ENCODE assay signal across 13 cellular contexts in the genomic region with DNA sequence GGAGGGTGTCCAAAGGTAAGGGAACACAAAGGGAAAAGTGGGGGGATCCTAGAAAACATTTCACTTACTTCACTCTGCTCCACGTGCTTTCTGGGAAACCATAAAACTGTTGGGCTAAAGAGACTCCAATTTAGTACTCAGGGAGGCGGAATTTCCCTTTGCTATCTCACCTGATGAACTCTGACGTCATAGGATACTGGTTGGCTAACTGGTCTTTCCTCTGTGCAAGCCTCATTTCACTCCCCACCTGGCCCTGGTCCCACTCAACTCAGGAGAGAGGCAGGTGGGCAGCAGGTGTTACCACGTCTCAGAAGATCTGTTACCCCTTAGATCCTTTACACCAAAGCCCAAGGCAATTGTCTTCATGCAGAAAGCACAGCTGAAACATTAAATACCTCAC. TPM values are rescaled to one million over a fixed set of nuclear protein-coding genes. Genes with fewer than 3 reads are reported as not detected.
DNase-seq lines count a peak whose midpoint lies in the region; ATAC-seq, FAIRE-seq and TF ChIP-seq lines count a peak whose summit lies in the region.
"Had no signal": no experiment of that assay in that cellular context is flagged by ENCODE, and none has a peak within 500 bp of the region (broad histone marks: within the 10 kb centered on the region; RNA-seq: fewer than 3 reads in every experiment).

No MANE protein-coding gene starts in this region.

- peaks cover 8% of the 10 kb centered on the region; the same call in 1 of the 2 replicates for H3K4me1 ChIP-seq in HepG2 (ENCODE audit: insufficient read depth, low read length)
- no peaks in the 10 kb centered on the region for H3K4me1 ChIP-seq in right lobe of liver
- H3K4me1 ChIP-seq in neuronal stem cell (ENCODE audit: control insufficient read depth in 2 of 2, insufficient read depth in 1 of 2, low read depth in 1 of 2, low read length in 2 of 2) = no peaks in the 10 kb centered on the region
- H3K4me1 ChIP-seq in upper lobe of right lung = no peaks in the 10 kb centered on the region

- no peaks in the 10 kb centered on the region for H4K20me1 ChIP-seq in HepG2 (ENCODE audit: insufficient read depth, low read length)

- no peak overlapping the region for H4K8ac ChIP-seq in neuronal stem cell (ENCODE audit: low read depth, low read length)

- no peak overlapping the region for H2BK12ac ChIP-seq in neuronal stem cell (ENCODE audit: low read length)

- no peak overlapping the region for H2BK5ac ChIP-seq in neuronal stem cell (ENCODE audit: low read length)

- H2AFZ ChIP-seq in HepG2 (ENCODE audit: low read length) = no peak overlapping the region
- H2AFZ ChIP-seq in neuronal stem cell (ENCODE audit: low read length) = no peak overlapping the region

- peaks cover 12% of the 10 kb centered on the region for H3K4me1 Mint-ChIP-seq in stimulated activated effector memory CD8-positive, alpha-beta T cell treated with anti-CD3 and anti-CD28 coated beads, Interleukin-12 subunit alpha, Interleukin-12 subunit beta, amount 100 ng/mL, for 72 hours

- H3K4me3 Mint-ChIP-seq in stimulated activated effector memory CD8-positive, alpha-beta T cell treated with anti-CD3 and anti-CD28 coated beads, Interleukin-12 subunit alpha, Interleukin-12 subunit beta, amount 100 ng/mL, for 72 hours = peak overlapping the region; percentile 9
- H3K4me3 Mint-ChIP-seq: H9, T-cell had no signal

- in situ Hi-C loops in HepG2 (cut with HindIII; ENCODE audit: extremely low pct_ligation_motif_present, low pct_unique_long_range_greater_than_20kb) = loop anchor here (25.0 kb wide), 1 partner anchor 689 kb away; no protein-coding TSS in a partner anchor

- no peak overlapping the region for H2BK15ac ChIP-seq in neuronal stem cell (ENCODE audit: low read length)

- TF ChIP-seq CTCF in HepG2 (CRISPR knock-in tag; IDR thresholded peaks at IDR 0.05) (no peak), right lobe of liver (IDR thresholded peaks at IDR 0.05) (no peak), upper lobe of right lung (IDR thresholded peaks at IDR 0.05) (no peak)

- H3K36me3 Mint-ChIP-seq in stimulated activated effector memory CD8-positive, alpha-beta T cell treated with anti-CD3 and anti-CD28 coated beads, Interleukin-12 subunit alpha, Interleukin-12 subunit beta, amount 100 ng/mL, for 72 hours = no peaks in the 10 kb centered on the region
- H3K36me3 Mint-ChIP-seq: T-cell had no signal

- BruUV-seq in HepG2 (replicated peaks; lab: Mats Ljungman, UMichigan) = no TSS peak

- intact Hi-C loops in HepG2 (cut with micrococcal nuclease; ENCODE audit: unreplicated experiment) = no loop called here
- intact Hi-C loops in right lobe of liver (cut with DNase I) = no loop called here
- intact Hi-C loops in upper lobe of right lung (cut with DNase I) = no loop called here

- H3K36me3 ChIP-seq in HepG2 (replicated peaks in 1 of 2; ENCODE audit: control insufficient read depth in 1 of 2, insufficient read depth in 2 of 2, low read length in 2 of 2) = no peaks in the 10 kb centered on the region
- no peaks in the 10 kb centered on the region for H3K36me3 ChIP-seq in right lobe of liver
- H3K36me3 ChIP-seq in neuronal stem cell (replicated peaks in 1 of 2; ENCODE audit: control insufficient read depth in 2 of 2, insufficient read depth in 2 of 2, low read length in 2 of 2) = no peaks in the 10 kb centered on the region
- H3K36me3 ChIP-seq in upper lobe of right lung = no peaks in the 10 kb centered on the region

- no peak overlapping the region for H3K4ac ChIP-seq in neuronal stem cell (ENCODE audit: low read length)

- no peak overlapping the region for H4K91ac ChIP-seq in neuronal stem cell (ENCODE audit: low read depth, low read length, poor library complexity)

- H3K9me3 ChIP-seq in HepG2 (ENCODE audit: low read length) = no peaks in the 10 kb centered on the region
- no peaks in the 10 kb centered on the region for H3K9me3 ChIP-seq in right lobe of liver
- H3K9me3 ChIP-seq in neuronal stem cell (replicated peaks in 1 of 2; ENCODE audit: control insufficient read depth in 2 of 2, insufficient read depth in 1 of 2, low read depth in 1 of 2, low read length in 2 of 2) = no peaks in the 10 kb centered on the region
- no peaks in the 10 kb centered on the region for H3K9me3 ChIP-seq in upper lobe of right lung

- no peak for TF ChIP-seq RAD21 in HepG2 (CRISPR knock-in tag; IDR thresholded peaks at IDR 0.05)

- H3K9ac ChIP-seq in HepG2 (ENCODE audit: insufficient read depth, low read depth, low read length) (no peak overlapping the region), neuronal stem cell (ENCODE audit: low read depth, low read length, poor library complexity) (no peak overlapping the region)

- no peak for DNase-seq in HepG2 (ENCODE audit: low spot score)
- no peak for DNase-seq in right lobe of liver
- peak; percentile 65 for DNase-seq in NCI-H2196 (lab: John Stamatoyannopoulos, UW; ENCODE audit: unreplicated experiment)
- DNase-seq in stimulated activated effector memory CD8-positive, alpha-beta T cell treated with anti-CD3 and anti-CD28 coated beads, Interleukin-12 subunit alpha, Interleukin-12 subunit beta, amount 100 ng/mL, for 72 hours (ENCODE audit: low spot score in 2 of 2) = no peak
- no peak for DNase-seq in neuronal stem cell (ENCODE audit: low spot score)
- DNase-seq in GM12892 (ENCODE audit: insufficient read length) = no peak
- DNase-seq in upper lobe of right lung = no peak
- DNase-seq: activated CD8-positive, alpha-beta memory T cell treated with anti-CD3 and anti-CD28 coated beads, Interleukin-2, amount 50 U/mL, for 48 hours; H9; T-cell had no signal

- H3K4me3 ChIP-seq in HepG2 (replicated peaks in 1 of 3; ENCODE audit: insufficient read depth in 1 of 3, low read depth in 2 of 3, low read length in 3 of 3) (no peak overlapping the region), right lobe of liver (no peak overlapping the region), neuronal stem cell (ENCODE audit: low read length in 2 of 2) (no peak overlapping the region), upper lobe of right lung (no peak overlapping the region)

- no peak overlapping the region for H3K18ac ChIP-seq in neuronal stem cell (ENCODE audit: low read length)

- H3K79me1 ChIP-seq in neuronal stem cell (ENCODE audit: low read depth, low read length) = no peaks in the 10 kb centered on the region

- CTCF ChIA-PET in HepG2 (lab: Yijun Ruan, JAX; ENCODE audit: low intra/inter-chr PET ratio, low total read pairs) = no interaction called here

- H3K4me2 ChIP-seq in HepG2 (ENCODE audit: low read depth, low read length) = no peak overlapping the region
- H3K4me2 ChIP-seq in neuronal stem cell (ENCODE audit: insufficient read depth, low read length, poor library complexity, severe bottlenecking) = no peak overlapping the region

- no peak for ATAC-seq in HepG2
- no peak for ATAC-seq in right lobe of liver
- peak; percentile 30 for ATAC-seq in HG02852 (IDR thresholded peaks at IDR 0.05; ENCODE audit: unreplicated experiment)
- no peak for ATAC-seq in stimulated activated effector memory CD8-positive, alpha-beta T cell treated with anti-CD3 and anti-CD28 coated beads, Interleukin-12 subunit alpha, Interleukin-12 subunit beta, amount 100 ng/mL, for 72 hours
- no peak for ATAC-seq in upper lobe of right lung
- ATAC-seq: T-cell had no signal

- POLR2A ChIA-PET in HepG2 (lab: Yijun Ruan, JAX) = no interaction called here

- no peaks in the 10 kb centered on the region for H3K79me2 ChIP-seq in HepG2 (ENCODE audit: insufficient read depth, low read length)

- FAIRE-seq in HepG2 (lab: Jason Lieb, UNC) (no peak), GM12892 (lab: Jason Lieb, UNC) (no peak)
- FAIRE-seq: HTR-8/SVneo had no signal

- H3K27me3 ChIP-seq in HepG2 (ENCODE audit: control insufficient read depth in 1 of 2, insufficient read depth in 2 of 2, low read length in 2 of 2) = no peaks in the 10 kb centered on the region; a peak in 1 of 5 replicates
- no peaks in the 10 kb centered on the region for H3K27me3 ChIP-seq in right lobe of liver
- no peaks in the 10 kb centered on the region for H3K27me3 ChIP-seq in neuronal stem cell (ENCODE audit: control insufficient read depth in 3 of 3, insufficient read depth in 3 of 3, low read depth in 1 of 3, low read length in 3 of 3)
- H3K27me3 ChIP-seq in upper lobe of right lung = no peaks in the 10 kb centered on the region

- no peak overlapping the region for H3K14ac ChIP-seq in neuronal stem cell (ENCODE audit: low read length)

- TF ChIP-seq POLR2A in HepG2 (IDR thresholded peaks at IDR 0.05; ENCODE audit: insufficient read depth in 1 of 2, low read depth in 2 of 2, low read length in 2 of 2) (no peak), right lobe of liver (IDR thresholded peaks at IDR 0.05) (no peak), GM12892 (IDR thresholded peaks at IDR 0.05; ENCODE audit: low read depth, low read length) (no peak)

- TF ChIP-seq EP300 in HepG2 (IDR thresholded peaks at IDR 0.05; ENCODE audit: low read depth in 2 of 2, low read length in 2 of 2) = no peak
- TF ChIP-seq EP300 in HepG2 (CRISPR knock-in tag; IDR thresholded peaks at IDR 0.05; ENCODE audit: borderline replicate concordance) = no peak

- H2BK120ac ChIP-seq in neuronal stem cell (ENCODE audit: low read depth, low read length) = no peak overlapping the region

- H3K27ac Mint-ChIP-seq in stimulated activated effector memory CD8-positive, alpha-beta T cell treated with anti-CD3 and anti-CD28 coated beads, Interleukin-12 subunit alpha, Interleukin-12 subunit beta, amount 100 ng/mL, for 72 hours = no peak overlapping the region
- H3K27ac Mint-ChIP-seq: T-cell had no signal

- 0% methylated on average over 4 of the region's 4 CpGs for WGBS in HepG2 (ENCODE audit: low lambda C conversion rate)
- 50% methylated on average over 4 of the region's 4 CpGs for WGBS in right lobe of liver (ENCODE audit: insufficient coverage, low coverage, low lambda C conversion rate, missing lambda C conversion rate)
- WGBS in neuronal stem cell (ENCODE audit: extremely low coverage in 2 of 2, insufficient read length in 2 of 2, insufficient replicate concordance in 1 of 2), 2 donors = no CpG with 5 or more reads among the region's 4 CpGs

- H3K23ac ChIP-seq in neuronal stem cell (ENCODE audit: low read depth, low read length, poor library complexity) = no peak overlapping the region

- H2AK5ac ChIP-seq in neuronal stem cell (ENCODE audit: low read depth, low read length) = no peak overlapping the region

- no peaks in the 10 kb centered on the region for H3K9me3 Mint-ChIP-seq in stimulated activated effector memory CD8-positive, alpha-beta T cell treated with anti-CD3 and anti-CD28 coated beads, Interleukin-12 subunit alpha, Interleukin-12 subunit beta, amount 100 ng/mL, for 72 hours
- H3K9me3 Mint-ChIP-seq: H9; stimulated activated naive CD8-positive, alpha-beta T cell treated with anti-CD3 and anti-CD28 coated beads, Interleukin-15, Interleukin-2, amounts not matched to agents 100 ng/mL and 50 ng/mL, for 24 hours; T-cell had no signal

- H3K27ac ChIP-seq in HepG2 (ENCODE audit: extremely low read length, insufficient read depth, low read length) = no peak overlapping the region
- H3K27ac ChIP-seq in right lobe of liver = no peak overlapping the region
- no peak overlapping the region for H3K27ac ChIP-seq in neuronal stem cell (replicated peaks; ENCODE audit: low read length)
- H3K27ac ChIP-seq in upper lobe of right lung = no peak overlapping the region

RNA-seq across cellular contexts. Expression of gene PMAIP1, which starts 51.8 kb away (rescaled TPM):
- 1.5 and 2.1 TPM in 2 replicates for total RNA-seq in HepG2 (2016; rRNA removed; fragmentation: Illumina TruSeq; extraction: Trizol)
- 0.71 TPM in 2 replicates for total RNA-seq in HepG2 (2016; cell fraction: cytosol; rRNA removed; fragmentation: Illumina TruSeq; extraction: Trizol; ENCODE audit: low read depth)
- 2.1 and 3.2 TPM in 2 replicates for total RNA-seq in HepG2 (2016; cell fraction: insoluble cytoplasmic fraction; rRNA removed; fragmentation: Illumina TruSeq; extraction: Trizol)
- total RNA-seq in HepG2 (2016; cell fraction: membrane; rRNA removed; fragmentation: Illumina TruSeq; extraction: Trizol) = 1.5 and 1.6 TPM in 2 replicates
- 1.8 TPM in 2 replicates for total RNA-seq in HepG2 (2016; cell fraction: nucleus; rRNA removed; fragmentation: Illumina TruSeq; extraction: Trizol)
- 1.7 TPM in 2 replicates for polyA plus RNA-seq in HepG2 (2011; rRNA removed)
- polyA plus RNA-seq in HepG2 (2011; cell fraction: cytosol; rRNA removed) = 0.93 and 1.2 TPM in 2 replicates
- 0.85 and 1.5 TPM in 2 replicates for polyA plus RNA-seq in HepG2 (2011; cell fraction: nucleus; rRNA removed)
- 1.0 and 2.5 TPM in 2 replicates for polyA plus RNA-seq in HepG2 (2012)
- 0.43 and 0.49 TPM in 2 replicates for polyA plus RNA-seq in HepG2 (2016; cell fraction: cytosol; fragmentation: Illumina TruSeq; extraction: Trizol; ENCODE audit: low read depth)
- 2.5 and 3.5 TPM in 2 replicates for polyA plus RNA-seq in HepG2 (2016; cell fraction: insoluble cytoplasmic fraction; fragmentation: Illumina TruSeq; extraction: Trizol; ENCODE audit: low read depth)
- polyA plus RNA-seq in HepG2 (2016; cell fraction: membrane; fragmentation: Illumina TruSeq; extraction: Trizol; ENCODE audit: low read depth) = 0.77 and 0.86 TPM in 2 replicates
- polyA plus RNA-seq in HepG2 (2016; cell fraction: nucleus; fragmentation: Illumina TruSeq; extraction: Trizol; ENCODE audit: insufficient read depth, low read depth) = 3.7 and 3.8 TPM in 2 replicates
- 1.1 and 11.3 TPM in 2 replicates for polyA minus RNA-seq in HepG2 (2011; rRNA and poly(A)+ RNA removed; ENCODE audit: low replicate concordance)
- polyA minus RNA-seq in HepG2 (2011; cell fraction: cytosol; rRNA and poly(A)+ RNA removed) = 0.79 and 1.7 TPM in 2 replicates
- 1.4 and 1.5 TPM in 2 replicates for polyA minus RNA-seq in HepG2 (2011; cell fraction: nucleus; rRNA and poly(A)+ RNA removed)
- total RNA-seq in right lobe of liver = under 1 TPM in 5 of 6 experiments, not detected in 1; 0.18 to 0.55 (median 0.37) TPM
- polyA plus RNA-seq in neuronal stem cell (2013, experiment 1 of 2) = 1.5 TPM
- polyA plus RNA-seq in neuronal stem cell (2013, experiment 2 of 2) = 1.6 TPM
- 133 TPM for polyA plus RNA-seq in GM12892 (2012; ENCODE audit: missing spikeins)
- 3.1 TPM for total RNA-seq in upper lobe of right lung
